Comparison of ENCODE assay signal across 11 cellular contexts in the genomic region with DNA sequence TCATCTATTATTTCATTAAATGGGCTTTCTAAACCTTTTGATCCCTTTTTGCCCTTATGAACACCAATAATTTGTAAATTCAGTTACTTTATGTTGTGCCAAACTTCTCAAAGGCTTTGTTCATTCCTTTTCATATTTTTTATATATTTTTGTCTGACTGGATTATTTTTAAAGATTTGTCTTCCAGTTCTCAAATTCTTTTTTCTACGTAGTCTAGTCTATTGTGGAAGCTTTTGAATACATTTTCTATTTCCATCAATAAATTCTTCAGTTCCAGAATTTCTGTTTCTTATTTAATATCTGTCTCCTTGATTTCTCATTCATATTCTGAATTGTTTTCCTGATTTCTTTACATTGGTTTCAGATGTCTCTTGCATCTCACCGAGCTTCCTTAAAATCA.
"Had no signal": no experiment of that assay in that cellular context is flagged by ENCODE, and none has a peak within 500 bp of the region (broad histone marks: within the 10 kb centered on the region; RNA-seq: fewer than 3 reads in every experiment).

No MANE protein-coding gene starts in this region.

- H3K27ac Mint-ChIP-seq: GM23338, H9, HFFc6 had no signal

- DNase-seq: GM23248, GOT3, H7, H9, HCEC 1CT, HFFc6 had no signal

- ATAC-seq: GM23338, HCT116 had no signal

- H3K4me3 ChIP-seq: GM23248, GM23338, HAP-1 had no signal

- H2AFZ ChIP-seq: GM23248, GM23338 had no signal

- H3K27ac ChIP-seq: GM23248 had no signal

- H3K4me2 ChIP-seq: GM23338 had no signal

- H3K4me3 Mint-ChIP-seq: GM23338, H9, HFFc6 had no signal

- H3K4me1 ChIP-seq: HAP-1 had no signal

- FAIRE-seq: H1, H54 had no signal

- H3K9ac ChIP-seq: GM23248 had no signal

- H3K9me3 ChIP-seq: HAP-1 had no signal

- H3K4me1 Mint-ChIP-seq: GM23338, H9 had no signal

- H3K36me3 ChIP-seq: HAP-1 had no signal
